In the genomic region with DNA sequence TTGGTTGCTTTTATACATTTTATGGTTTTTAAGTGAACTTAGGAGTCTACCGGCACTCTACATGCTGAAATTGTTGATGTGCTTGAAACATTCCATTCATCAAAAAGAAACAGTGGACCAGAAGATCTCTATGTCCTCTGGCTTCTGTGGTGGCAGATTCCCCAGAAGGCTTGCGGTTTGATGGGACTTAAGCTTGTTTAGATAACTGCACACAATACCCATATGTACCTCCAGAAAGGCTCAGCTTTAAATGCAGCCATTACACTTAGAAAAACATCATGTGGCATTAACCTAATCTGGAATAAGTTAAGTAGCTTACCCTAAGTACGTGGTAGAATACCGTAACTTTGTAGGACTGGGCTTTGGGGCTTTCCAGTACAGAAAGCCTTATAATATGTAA, we compare ENCODE assay signal across 19 cellular contexts.
DNase-seq lines count a peak whose midpoint lies in the region; FAIRE-seq and TF ChIP-seq lines count a peak whose summit lies in the region.
"Had no signal": no experiment of that assay in that cellular context is flagged by ENCODE, and none has a peak within 500 bp of the region (broad histone marks: within the 10 kb centered on the region; RNA-seq: fewer than 3 reads in every experiment).

No MANE protein-coding gene starts in this region.

- CTCF ChIA-PET in HEK293 (lab: Yijun Ruan, JAX), result interaction anchor here (0.6 kb wide), 1 partner anchor 14 kb away, joined by 3 read pairs; no protein-coding TSS in a partner anchor

- DNase-seq in RPMI7951 (ENCODE audit: low read depth) (peak; percentile 8), dedifferentiated amniotic fluid mesenchymal stem cell (ENCODE audit: extremely low spot score) (peak; percentile 29), iPS-NIHi11 (ENCODE audit: low spot score) (no peak), LoVo (ENCODE audit: low spot score) (no peak), H54 (ENCODE audit: insufficient read length, low spot score) (no peak), SW 1271 (lab: John Stamatoyannopoulos, UW) (no peak)
- DNase-seq: Caco-2, DMS53, NCI-H1092, NCI-H1694 treated with DMSO at 0.1 percent for 48 hours, NCI-H226, NCI-H69, PC-3, T-cell had no signal

- POLR2A ChIA-PET in HEK293 (lab: Yijun Ruan, JAX), result no interaction called here

- H3K9me3 ChIP-seq in HEK293 (ENCODE audit: control insufficient read depth, insufficient read depth, low read depth, low read length), result no peaks in the 10 kb centered on the region
- H3K9me3 ChIP-seq: Caco-2, HAP-1 had no signal

- H3K27ac ChIP-seq in HEK293 (ENCODE audit: extremely low read depth, low read depth, low read length), result no peak overlapping the region
- H3K27ac ChIP-seq: KMS-11, SK-N-MC had no signal

- no peak for TF ChIP-seq CTCF in HEK293 (tag by site-specific recombination; IDR thresholded peaks at IDR 0.05)

- no peaks in the 10 kb centered on the region for H3K36me3 ChIP-seq in HEK293 (ENCODE audit: control insufficient read depth in 2 of 2, insufficient read depth in 1 of 2, low read length in 2 of 2)
- H3K36me3 ChIP-seq: HAP-1 had no signal

- 0 out of 2 replicates have a peak, but pooled peaks cover 3% of the 10 kb centered on the region for H3K4me1 ChIP-seq in HEK293 (ENCODE audit: control insufficient read depth, insufficient read depth, low read length)
- H3K4me1 ChIP-seq: Caco-2 had no signal

- no peak for TF ChIP-seq POLR2A in H54 (IDR thresholded peaks at IDR 0.05; ENCODE audit: low read depth, low read length)

- FAIRE-seq in H54 (lab: Jason Lieb, UNC), result no peak
- FAIRE-seq: HepG2 had no signal

- no peak overlapping the region for H3K4me3 ChIP-seq in HEK293 (ENCODE audit: low read depth, low read length)
- H3K4me3 ChIP-seq: HAP-1, SK-N-MC had no signal

TF ChIP-seq in HEK293, 187 proteins besides CTCF, POLR2A, EP300 and RAD21 (continues in another document):
- no peak for TF ChIP-seq ZNF302 (tag by site-specific recombination; IDR thresholded peaks at IDR 0.05; ENCODE audit: low read depth)
- no peak for TF ChIP-seq ZNF426 (tag by site-specific recombination; IDR thresholded peaks at IDR 0.05)
- no peak for TF ChIP-seq ZNF184 (tag by site-specific recombination; IDR thresholded peaks at IDR 0.05)
- TF ChIP-seq, protein P1, sequence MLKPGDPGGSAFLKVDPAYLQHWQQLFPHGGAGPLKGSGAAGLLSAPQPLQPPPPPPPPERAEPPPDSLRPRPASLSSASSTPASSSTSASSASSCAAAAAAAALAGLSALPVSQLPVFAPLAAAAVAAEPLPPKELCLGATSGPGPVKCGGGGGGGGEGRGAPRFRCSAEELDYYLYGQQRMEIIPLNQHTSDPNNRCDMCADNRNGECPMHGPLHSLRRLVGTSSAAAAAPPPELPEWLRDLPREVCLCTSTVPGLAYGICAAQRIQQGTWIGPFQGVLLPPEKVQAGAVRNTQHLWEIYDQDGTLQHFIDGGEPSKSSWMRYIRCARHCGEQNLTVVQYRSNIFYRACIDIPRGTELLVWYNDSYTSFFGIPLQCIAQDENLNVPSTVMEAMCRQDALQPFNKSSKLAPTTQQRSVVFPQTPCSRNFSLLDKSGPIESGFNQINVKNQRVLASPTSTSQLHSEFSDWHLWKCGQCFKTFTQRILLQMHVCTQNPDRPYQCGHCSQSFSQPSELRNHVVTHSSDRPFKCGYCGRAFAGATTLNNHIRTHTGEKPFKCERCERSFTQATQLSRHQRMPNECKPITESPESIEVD (tag by site-specific recombination; IDR thresholded peaks at IDR 0.05), result no peak
- no peak for TF ChIP-seq ZNF37A (tag by site-specific recombination; IDR thresholded peaks at IDR 0.05)
- no peak for TF ChIP-seq ZFP69B (tag by site-specific recombination; IDR thresholded peaks at IDR 0.05)
- TF ChIP-seq, protein P2, sequence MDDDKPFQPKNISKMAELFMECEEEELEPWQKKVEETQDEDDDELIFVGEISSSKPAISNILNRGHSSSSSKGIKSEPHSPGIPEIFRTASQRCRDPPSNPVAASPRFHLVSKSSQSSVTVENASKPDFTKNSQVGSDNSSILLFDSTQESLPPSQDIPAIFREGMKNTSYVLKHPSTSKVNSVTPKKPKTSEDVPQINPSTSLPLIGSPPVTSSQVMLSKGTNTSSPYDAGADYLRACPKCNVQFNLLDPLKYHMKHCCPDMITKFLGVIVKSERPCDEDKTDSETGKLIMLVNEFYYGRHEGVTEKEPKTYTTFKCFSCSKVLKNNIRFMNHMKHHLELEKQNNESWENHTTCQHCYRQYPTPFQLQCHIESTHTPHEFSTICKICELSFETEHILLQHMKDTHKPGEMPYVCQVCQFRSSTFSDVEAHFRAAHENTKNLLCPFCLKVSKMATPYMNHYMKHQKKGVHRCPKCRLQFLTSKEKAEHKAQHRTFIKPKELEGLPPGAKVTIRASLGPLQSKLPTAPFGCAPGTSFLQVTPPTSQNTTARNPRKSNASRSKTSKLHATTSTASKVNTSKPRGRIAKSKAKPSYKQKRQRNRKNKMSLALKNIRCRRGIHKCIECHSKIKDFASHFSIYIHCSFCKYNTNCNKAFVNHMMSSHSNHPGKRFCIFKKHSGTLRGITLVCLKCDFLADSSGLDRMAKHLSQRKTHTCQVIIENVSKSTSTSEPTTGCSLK (tag by site-specific recombination; IDR thresholded peaks at IDR 0.05), result no peak
- TF ChIP-seq, protein P3, sequence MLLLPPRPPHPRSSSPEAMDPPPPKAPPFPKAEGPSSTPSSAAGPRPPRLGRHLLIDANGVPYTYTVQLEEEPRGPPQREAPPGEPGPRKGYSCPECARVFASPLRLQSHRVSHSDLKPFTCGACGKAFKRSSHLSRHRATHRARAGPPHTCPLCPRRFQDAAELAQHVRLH (tag by site-specific recombination; IDR thresholded peaks at IDR 0.05), result 0 out of 2 replicates have a peak, but pooled peaks have one; percentile 24
- TF ChIP-seq, protein P4, sequence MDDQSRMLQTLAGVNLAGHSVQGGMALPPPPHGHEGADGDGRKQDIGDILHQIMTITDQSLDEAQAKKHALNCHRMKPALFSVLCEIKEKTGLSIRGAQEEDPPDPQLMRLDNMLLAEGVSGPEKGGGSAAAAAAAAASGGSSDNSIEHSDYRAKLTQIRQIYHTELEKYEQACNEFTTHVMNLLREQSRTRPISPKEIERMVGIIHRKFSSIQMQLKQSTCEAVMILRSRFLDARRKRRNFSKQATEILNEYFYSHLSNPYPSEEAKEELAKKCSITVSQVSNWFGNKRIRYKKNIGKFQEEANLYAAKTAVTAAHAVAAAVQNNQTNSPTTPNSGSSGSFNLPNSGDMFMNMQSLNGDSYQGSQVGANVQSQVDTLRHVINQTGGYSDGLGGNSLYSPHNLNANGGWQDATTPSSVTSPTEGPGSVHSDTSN (CRISPR knock-in tag; IDR thresholded peaks at IDR 0.05), result no peak
- TF ChIP-seq GLIS1 (tag by site-specific recombination; IDR thresholded peaks at IDR 0.05), result no peak
- no peak for TF ChIP-seq ZNF341 (tag by site-specific recombination; IDR thresholded peaks at IDR 0.05; ENCODE audit: low read depth)
- no peak for TF ChIP-seq MZF1 (tag by site-specific recombination; IDR thresholded peaks at IDR 0.05; ENCODE audit: borderline replicate concordance)
- no peak for TF ChIP-seq ZBTB1 (tag by site-specific recombination; IDR thresholded peaks at IDR 0.05)
- 0 out of 2 replicates have a peak, but pooled peaks have one; percentile 8 for TF ChIP-seq FEZF1 (tag by site-specific recombination; IDR thresholded peaks at IDR 0.05)
- TF ChIP-seq OSR2 (tag by site-specific recombination; IDR thresholded peaks at IDR 0.05), result peak; percentile 87
- no peak for TF ChIP-seq KLF1 (tag by site-specific recombination; IDR thresholded peaks at IDR 0.05)
- no peak for TF ChIP-seq ZNF514 (tag by site-specific recombination; IDR thresholded peaks at IDR 0.05)
- no peak for TF ChIP-seq ZNF473 (tag by site-specific recombination; IDR thresholded peaks at IDR 0.05)
- no peak for TF ChIP-seq ZBTB7A (tag by site-specific recombination; IDR thresholded peaks at IDR 0.05; ENCODE audit: low read depth)
- TF ChIP-seq, protein P5, sequence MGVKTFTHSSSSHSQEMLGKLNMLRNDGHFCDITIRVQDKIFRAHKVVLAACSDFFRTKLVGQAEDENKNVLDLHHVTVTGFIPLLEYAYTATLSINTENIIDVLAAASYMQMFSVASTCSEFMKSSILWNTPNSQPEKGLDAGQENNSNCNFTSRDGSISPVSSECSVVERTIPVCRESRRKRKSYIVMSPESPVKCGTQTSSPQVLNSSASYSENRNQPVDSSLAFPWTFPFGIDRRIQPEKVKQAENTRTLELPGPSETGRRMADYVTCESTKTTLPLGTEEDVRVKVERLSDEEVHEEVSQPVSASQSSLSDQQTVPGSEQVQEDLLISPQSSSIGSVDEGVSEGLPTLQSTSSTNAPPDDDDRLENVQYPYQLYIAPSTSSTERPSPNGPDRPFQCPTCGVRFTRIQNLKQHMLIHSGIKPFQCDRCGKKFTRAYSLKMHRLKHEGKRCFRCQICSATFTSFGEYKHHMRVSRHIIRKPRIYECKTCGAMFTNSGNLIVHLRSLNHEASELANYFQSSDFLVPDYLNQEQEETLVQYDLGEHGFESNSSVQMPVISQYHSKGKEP (tag by site-specific recombination; IDR thresholded peaks at IDR 0.05), result 0 out of 2 replicates have a peak, but pooled peaks have one; percentile 19

Comparison
In these comparisons a context has a peak if more than half of its experiments do, and no peak if none do; other contexts are left out.
1. DNase-seq: peak in RPMI7951 (single experiment) and dedifferentiated amniotic fluid mesenchymal stem cell (single experiment); none in iPS-NIHi11 (single experiment), LoVo (single experiment), H54 (single experiment) and SW 1271 (0 of 2).